ENCODE assay signal across 1 cellular context in the genomic region with DNA sequence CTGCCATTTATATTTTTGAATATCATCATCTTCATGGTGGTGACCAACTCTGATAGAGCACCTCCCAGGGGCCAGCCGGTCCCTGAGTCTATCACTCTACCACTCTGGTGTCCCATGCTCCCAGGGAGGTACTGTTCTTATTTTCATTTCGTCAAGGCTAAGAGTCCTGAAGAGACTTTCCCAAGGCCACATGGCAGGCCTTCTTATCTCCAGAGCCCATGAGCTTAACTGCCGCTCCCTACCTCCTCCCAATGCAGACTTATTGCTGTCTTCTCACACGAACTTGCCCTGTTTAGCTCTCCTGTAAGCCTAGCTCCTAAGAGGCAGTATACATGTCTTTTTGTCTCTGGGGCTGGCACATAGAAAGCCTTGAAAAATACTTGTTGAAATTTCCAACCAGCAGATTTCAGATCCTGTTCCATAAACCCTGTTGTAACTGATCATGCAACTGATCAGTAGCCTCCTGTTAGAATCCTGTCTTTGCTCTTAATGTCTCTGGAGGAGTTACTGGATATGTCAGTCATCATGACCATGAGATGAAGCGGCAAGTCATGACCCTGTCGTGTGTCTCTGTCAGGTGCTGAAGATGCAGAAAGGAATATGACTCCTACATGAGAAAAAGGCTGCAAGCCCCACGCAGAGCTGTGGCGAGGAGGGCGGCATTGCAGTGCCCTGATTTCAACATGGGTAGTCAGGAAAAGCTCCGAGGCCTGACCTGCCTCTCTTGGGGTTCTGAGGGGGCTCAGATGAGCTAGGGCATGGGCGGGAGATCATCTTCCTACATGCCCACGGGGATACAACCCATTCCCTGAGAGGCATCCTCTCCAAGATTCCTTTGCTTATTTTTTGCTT.
TF ChIP-seq lines count a peak whose summit lies in the region.

No MANE protein-coding gene starts in this region.

TF ChIP-seq in K562, 482 proteins besides CTCF, POLR2A, EP300 and RAD21 (continued from another document and continues in another):
- TF ChIP-seq, protein P1, sequence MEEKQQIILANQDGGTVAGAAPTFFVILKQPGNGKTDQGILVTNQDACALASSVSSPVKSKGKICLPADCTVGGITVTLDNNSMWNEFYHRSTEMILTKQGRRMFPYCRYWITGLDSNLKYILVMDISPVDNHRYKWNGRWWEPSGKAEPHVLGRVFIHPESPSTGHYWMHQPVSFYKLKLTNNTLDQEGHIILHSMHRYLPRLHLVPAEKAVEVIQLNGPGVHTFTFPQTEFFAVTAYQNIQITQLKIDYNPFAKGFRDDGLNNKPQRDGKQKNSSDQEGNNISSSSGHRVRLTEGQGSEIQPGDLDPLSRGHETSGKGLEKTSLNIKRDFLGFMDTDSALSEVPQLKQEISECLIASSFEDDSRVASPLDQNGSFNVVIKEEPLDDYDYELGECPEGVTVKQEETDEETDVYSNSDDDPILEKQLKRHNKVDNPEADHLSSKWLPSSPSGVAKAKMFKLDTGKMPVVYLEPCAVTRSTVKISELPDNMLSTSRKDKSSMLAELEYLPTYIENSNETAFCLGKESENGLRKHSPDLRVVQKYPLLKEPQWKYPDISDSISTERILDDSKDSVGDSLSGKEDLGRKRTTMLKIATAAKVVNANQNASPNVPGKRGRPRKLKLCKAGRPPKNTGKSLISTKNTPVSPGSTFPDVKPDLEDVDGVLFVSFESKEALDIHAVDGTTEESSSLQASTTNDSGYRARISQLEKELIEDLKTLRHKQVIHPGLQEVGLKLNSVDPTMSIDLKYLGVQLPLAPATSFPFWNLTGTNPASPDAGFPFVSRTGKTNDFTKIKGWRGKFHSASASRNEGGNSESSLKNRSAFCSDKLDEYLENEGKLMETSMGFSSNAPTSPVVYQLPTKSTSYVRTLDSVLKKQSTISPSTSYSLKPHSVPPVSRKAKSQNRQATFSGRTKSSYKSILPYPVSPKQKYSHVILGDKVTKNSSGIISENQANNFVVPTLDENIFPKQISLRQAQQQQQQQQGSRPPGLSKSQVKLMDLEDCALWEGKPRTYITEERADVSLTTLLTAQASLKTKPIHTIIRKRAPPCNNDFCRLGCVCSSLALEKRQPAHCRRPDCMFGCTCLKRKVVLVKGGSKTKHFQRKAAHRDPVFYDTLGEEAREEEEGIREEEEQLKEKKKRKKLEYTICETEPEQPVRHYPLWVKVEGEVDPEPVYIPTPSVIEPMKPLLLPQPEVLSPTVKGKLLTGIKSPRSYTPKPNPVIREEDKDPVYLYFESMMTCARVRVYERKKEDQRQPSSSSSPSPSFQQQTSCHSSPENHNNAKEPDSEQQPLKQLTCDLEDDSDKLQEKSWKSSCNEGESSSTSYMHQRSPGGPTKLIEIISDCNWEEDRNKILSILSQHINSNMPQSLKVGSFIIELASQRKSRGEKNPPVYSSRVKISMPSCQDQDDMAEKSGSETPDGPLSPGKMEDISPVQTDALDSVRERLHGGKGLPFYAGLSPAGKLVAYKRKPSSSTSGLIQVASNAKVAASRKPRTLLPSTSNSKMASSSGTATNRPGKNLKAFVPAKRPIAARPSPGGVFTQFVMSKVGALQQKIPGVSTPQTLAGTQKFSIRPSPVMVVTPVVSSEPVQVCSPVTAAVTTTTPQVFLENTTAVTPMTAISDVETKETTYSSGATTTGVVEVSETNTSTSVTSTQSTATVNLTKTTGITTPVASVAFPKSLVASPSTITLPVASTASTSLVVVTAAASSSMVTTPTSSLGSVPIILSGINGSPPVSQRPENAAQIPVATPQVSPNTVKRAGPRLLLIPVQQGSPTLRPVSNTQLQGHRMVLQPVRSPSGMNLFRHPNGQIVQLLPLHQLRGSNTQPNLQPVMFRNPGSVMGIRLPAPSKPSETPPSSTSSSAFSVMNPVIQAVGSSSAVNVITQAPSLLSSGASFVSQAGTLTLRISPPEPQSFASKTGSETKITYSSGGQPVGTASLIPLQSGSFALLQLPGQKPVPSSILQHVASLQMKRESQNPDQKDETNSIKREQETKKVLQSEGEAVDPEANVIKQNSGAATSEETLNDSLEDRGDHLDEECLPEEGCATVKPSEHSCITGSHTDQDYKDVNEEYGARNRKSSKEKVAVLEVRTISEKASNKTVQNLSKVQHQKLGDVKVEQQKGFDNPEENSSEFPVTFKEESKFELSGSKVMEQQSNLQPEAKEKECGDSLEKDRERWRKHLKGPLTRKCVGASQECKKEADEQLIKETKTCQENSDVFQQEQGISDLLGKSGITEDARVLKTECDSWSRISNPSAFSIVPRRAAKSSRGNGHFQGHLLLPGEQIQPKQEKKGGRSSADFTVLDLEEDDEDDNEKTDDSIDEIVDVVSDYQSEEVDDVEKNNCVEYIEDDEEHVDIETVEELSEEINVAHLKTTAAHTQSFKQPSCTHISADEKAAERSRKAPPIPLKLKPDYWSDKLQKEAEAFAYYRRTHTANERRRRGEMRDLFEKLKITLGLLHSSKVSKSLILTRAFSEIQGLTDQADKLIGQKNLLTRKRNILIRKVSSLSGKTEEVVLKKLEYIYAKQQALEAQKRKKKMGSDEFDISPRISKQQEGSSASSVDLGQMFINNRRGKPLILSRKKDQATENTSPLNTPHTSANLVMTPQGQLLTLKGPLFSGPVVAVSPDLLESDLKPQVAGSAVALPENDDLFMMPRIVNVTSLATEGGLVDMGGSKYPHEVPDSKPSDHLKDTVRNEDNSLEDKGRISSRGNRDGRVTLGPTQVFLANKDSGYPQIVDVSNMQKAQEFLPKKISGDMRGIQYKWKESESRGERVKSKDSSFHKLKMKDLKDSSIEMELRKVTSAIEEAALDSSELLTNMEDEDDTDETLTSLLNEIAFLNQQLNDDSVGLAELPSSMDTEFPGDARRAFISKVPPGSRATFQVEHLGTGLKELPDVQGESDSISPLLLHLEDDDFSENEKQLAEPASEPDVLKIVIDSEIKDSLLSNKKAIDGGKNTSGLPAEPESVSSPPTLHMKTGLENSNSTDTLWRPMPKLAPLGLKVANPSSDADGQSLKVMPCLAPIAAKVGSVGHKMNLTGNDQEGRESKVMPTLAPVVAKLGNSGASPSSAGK (IDR thresholded peaks at IDR 0.05) = peak; percentile 91
- TF ChIP-seq TEAD2 (tag; IDR thresholded peaks at IDR 0.05) (no peak), CC2D1A (IDR thresholded peaks at IDR 0.05) (no peak), ZNF408 (CRISPR knock-in tag; IDR thresholded peaks at IDR 0.05; ENCODE audit: low read depth) (no peak), ZNF445 (CRISPR knock-in tag; IDR thresholded peaks at IDR 0.05; ENCODE audit: low read depth) (no peak), FOXK1 (CRISPR knock-in tag; IDR thresholded peaks at IDR 0.05; ENCODE audit: borderline replicate concordance) (no peak), RFX7 (CRISPR knock-in tag; IDR thresholded peaks at IDR 0.05) (no peak), GATA2 (CRISPR knock-in tag; IDR thresholded peaks at IDR 0.05) (peak; percentile 69), CREBBP (IDR thresholded peaks at IDR 0.05; ENCODE audit: low read depth, low read length) (no peak), FOXK2 (conservative IDR thresholded peaks at IDR 0.05 in 1 of 2, IDR thresholded peaks at IDR 0.05 in 1 of 2; ENCODE audit: low read depth in 2 of 2) (peak; percentile 31 to 48; a peak in 1 of 4 replicates), STAT5A (IDR thresholded peaks at IDR 0.05; ENCODE audit: borderline replicate concordance, low read length) (0 out of 2 replicates have a peak, but pooled peaks have one; percentile 19), ATF4 (CRISPR knock-in tag; IDR thresholded peaks at IDR 0.05) (no peak), ZNF75A (CRISPR knock-in tag; IDR thresholded peaks at IDR 0.05) (no peak), BRF1 (IDR thresholded peaks at IDR 0.05; ENCODE audit: borderline replicate concordance, extremely low read depth, insufficient read length) (no peak), ZNF316 (IDR thresholded peaks at IDR 0.05) (peak; percentile 42; the same call in 1 of the 2 replicates), UBTF (IDR thresholded peaks at IDR 0.05; ENCODE audit: borderline replicate concordance in 1 of 2, low read depth in 2 of 2, low read length in 2 of 2) (peak in 1 of 2 experiments; percentile 58; a peak in 1 of 4 replicates), TBL1XR1 (IDR thresholded peaks at IDR 0.05; ENCODE audit: low read length in 2 of 2) (no peak), ZNF121 (CRISPR knock-in tag; conservative IDR thresholded peaks at IDR 0.05) (no peak), CXXC5 (CRISPR knock-in tag; IDR thresholded peaks at IDR 0.05) (peak; percentile 40; the same call in 1 of the 2 replicates), PHB2 (IDR thresholded peaks at IDR 0.05; ENCODE audit: low read depth) (no peak), NCOA1 (IDR thresholded peaks at IDR 0.05; ENCODE audit: low read depth) (no peak), SMC3 (conservative IDR thresholded peaks at IDR 0.05; ENCODE audit: insufficient read depth, low read depth, low read length) (no peak), NFXL1 (CRISPR knock-in tag; IDR thresholded peaks at IDR 0.05) (no peak), TAF15 (IDR thresholded peaks at IDR 0.05; ENCODE audit: low read depth, low read length) (no peak), ZNF436 (CRISPR knock-in tag; IDR thresholded peaks at IDR 0.05) (no peak), RFX5 (IDR thresholded peaks at IDR 0.05; ENCODE audit: low read depth, low read length) (no peak), C11orf30 (IDR thresholded peaks at IDR 0.05; ENCODE audit: low read depth) (no peak)
- TF ChIP-seq, protein P2, sequence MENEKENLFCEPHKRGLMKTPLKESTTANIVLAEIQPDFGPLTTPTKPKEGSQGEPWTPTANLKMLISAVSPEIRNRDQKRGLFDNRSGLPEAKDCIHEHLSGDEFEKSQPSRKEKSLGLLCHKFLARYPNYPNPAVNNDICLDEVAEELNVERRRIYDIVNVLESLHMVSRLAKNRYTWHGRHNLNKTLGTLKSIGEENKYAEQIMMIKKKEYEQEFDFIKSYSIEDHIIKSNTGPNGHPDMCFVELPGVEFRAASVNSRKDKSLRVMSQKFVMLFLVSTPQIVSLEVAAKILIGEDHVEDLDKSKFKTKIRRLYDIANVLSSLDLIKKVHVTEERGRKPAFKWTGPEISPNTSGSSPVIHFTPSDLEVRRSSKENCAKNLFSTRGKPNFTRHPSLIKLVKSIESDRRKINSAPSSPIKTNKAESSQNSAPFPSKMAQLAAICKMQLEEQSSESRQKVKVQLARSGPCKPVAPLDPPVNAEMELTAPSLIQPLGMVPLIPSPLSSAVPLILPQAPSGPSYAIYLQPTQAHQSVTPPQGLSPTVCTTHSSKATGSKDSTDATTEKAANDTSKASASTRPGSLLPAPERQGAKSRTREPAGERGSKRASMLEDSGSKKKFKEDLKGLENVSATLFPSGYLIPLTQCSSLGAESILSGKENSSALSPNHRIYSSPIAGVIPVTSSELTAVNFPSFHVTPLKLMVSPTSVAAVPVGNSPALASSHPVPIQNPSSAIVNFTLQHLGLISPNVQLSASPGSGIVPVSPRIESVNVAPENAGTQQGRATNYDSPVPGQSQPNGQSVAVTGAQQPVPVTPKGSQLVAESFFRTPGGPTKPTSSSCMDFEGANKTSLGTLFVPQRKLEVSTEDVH (IDR thresholded peaks at IDR 0.05; ENCODE audit: low read depth, partially characterized antibody) = no peak
- TF ChIP-seq, protein P3, sequence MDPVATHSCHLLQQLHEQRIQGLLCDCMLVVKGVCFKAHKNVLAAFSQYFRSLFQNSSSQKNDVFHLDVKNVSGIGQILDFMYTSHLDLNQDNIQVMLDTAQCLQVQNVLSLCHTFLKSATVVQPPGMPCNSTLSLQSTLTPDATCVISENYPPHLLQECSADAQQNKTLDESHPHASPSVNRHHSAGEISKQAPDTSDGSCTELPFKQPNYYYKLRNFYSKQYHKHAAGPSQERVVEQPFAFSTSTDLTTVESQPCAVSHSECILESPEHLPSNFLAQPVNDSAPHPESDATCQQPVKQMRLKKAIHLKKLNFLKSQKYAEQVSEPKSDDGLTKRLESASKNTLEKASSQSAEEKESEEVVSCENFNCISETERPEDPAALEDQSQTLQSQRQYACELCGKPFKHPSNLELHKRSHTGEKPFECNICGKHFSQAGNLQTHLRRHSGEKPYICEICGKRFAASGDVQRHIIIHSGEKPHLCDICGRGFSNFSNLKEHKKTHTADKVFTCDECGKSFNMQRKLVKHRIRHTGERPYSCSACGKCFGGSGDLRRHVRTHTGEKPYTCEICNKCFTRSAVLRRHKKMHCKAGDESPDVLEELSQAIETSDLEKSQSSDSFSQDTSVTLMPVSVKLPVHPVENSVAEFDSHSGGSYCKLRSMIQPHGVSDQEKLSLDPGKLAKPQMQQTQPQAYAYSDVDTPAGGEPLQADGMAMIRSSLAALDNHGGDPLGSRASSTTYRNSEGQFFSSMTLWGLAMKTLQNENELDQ (CRISPR knock-in tag; IDR thresholded peaks at IDR 0.05; ENCODE audit: borderline replicate concordance) = no peak
- TF ChIP-seq, protein P4, sequence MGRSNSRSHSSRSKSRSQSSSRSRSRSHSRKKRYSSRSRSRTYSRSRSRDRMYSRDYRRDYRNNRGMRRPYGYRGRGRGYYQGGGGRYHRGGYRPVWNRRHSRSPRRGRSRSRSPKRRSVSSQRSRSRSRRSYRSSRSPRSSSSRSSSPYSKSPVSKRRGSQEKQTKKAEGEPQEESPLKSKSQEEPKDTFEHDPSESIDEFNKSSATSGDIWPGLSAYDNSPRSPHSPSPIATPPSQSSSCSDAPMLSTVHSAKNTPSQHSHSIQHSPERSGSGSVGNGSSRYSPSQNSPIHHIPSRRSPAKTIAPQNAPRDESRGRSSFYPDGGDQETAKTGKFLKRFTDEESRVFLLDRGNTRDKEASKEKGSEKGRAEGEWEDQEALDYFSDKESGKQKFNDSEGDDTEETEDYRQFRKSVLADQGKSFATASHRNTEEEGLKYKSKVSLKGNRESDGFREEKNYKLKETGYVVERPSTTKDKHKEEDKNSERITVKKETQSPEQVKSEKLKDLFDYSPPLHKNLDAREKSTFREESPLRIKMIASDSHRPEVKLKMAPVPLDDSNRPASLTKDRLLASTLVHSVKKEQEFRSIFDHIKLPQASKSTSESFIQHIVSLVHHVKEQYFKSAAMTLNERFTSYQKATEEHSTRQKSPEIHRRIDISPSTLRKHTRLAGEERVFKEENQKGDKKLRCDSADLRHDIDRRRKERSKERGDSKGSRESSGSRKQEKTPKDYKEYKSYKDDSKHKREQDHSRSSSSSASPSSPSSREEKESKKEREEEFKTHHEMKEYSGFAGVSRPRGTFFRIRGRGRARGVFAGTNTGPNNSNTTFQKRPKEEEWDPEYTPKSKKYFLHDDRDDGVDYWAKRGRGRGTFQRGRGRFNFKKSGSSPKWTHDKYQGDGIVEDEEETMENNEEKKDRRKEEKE (IDR thresholded peaks at IDR 0.05; ENCODE audit: borderline replicate concordance in 1 of 2, control insufficient read depth in 1 of 2, low read depth in 2 of 2, low read length in 1 of 2) = no peak
